Comparison of ENCODE assay signal across 30 cellular contexts in genomic region chr6:108477034-108477433, GRCh38.
A peak's percentile ranks its signal among the peaks of the same experiment; 100 is the strongest.
DNase-seq lines count a peak whose midpoint lies in the region; ATAC-seq and TF ChIP-seq lines count a peak whose summit lies in the region.
"Had no signal": no experiment of that assay in that cellular context is flagged by ENCODE, and none has a peak within 500 bp of the region (broad histone marks: within the 10 kb centered on the region; RNA-seq: fewer than 3 reads in every experiment).

No MANE protein-coding gene starts in this region.

- peak overlapping the region; percentile 59 for H3K27ac ChIP-seq in VCaP
- H3K27ac ChIP-seq: 22Rv1, ascending aorta, C4-2B, cardiac muscle cell, coronary artery, right atrium auricular region had no signal

- peaks cover 17% of the 10 kb centered on the region for H3K4me1 ChIP-seq in neuron (ENCODE audit: insufficient read depth, low read length)
- H3K4me1 ChIP-seq: ascending aorta, right atrium auricular region had no signal

- TF ChIP-seq CTCF in VCaP (conservative IDR thresholded peaks at IDR 0.05), result no peak

- H3K27me3 ChIP-seq in neuron (ENCODE audit: insufficient read depth, low read length), result no peaks in the 10 kb centered on the region
- H3K27me3 ChIP-seq: ascending aorta, cardiac muscle cell, right atrium auricular region had no signal

- no peaks in the 10 kb centered on the region for H3K9me3 Mint-ChIP-seq in effector memory CD8-positive, alpha-beta T cell
- H3K9me3 Mint-ChIP-seq: H9, nephron progenitor cell had no signal

- no peak for ATAC-seq in effector memory CD8-positive, alpha-beta T cell (replicated peaks)
- ATAC-seq: left colon, SK-N-SH treated with all-trans-retinoic acid at 6 μM for 48 hours, T-helper 17 cell had no signal

- no peak overlapping the region for H3K4me3 ChIP-seq in neuron (ENCODE audit: low read length)
- H3K4me3 ChIP-seq: ascending aorta, cardiac muscle cell, coronary artery, right atrium auricular region had no signal

- H3K9me3 ChIP-seq in neuron (ENCODE audit: low read length), result peaks cover 2% of the 10 kb centered on the region
- H3K9me3 ChIP-seq: ascending aorta, right atrium auricular region had no signal

- DNase-seq in DMS53 (lab: John Stamatoyannopoulos, UW), result peak; percentile 14
- DNase-seq in DMS53 treated with DMSO at 0.1 percent for 48 hours (lab: John Stamatoyannopoulos, UW; ENCODE audit: unreplicated experiment), result no peak
- DNase-seq in NCI-H1436 treated with DMSO at 0.1 percent for 48 hours (lab: John Stamatoyannopoulos, UW), result peak; percentile 58
- no peak for DNase-seq in GDM1 (lab: John Stamatoyannopoulos, UW)
- DNase-seq in effector memory CD8-positive, alpha-beta T cell, result no peak
- DNase-seq in HuH-7.5 (ENCODE audit: low spot score), result no peak
- DNase-seq: activated CD4-positive, alpha-beta T cell treated with anti-CD3 and anti-CD28 coated beads, Interleukin-2, amount 50 U/mL, for 4 hours; activated gamma-delta T cell treated with Interleukin-2 at 50 U/mL for 16 hours; activated naive CD8-positive, alpha-beta T cell treated with anti-CD3 and anti-CD28 coated beads, Interleukin-2, amount 10 ng/mL, durations not matched to agents 7 days and 5 days; activated T-cell treated with anti-CD3 and anti-CD28 coated beads, Interleukin-2, amount 50 U/mL, for 48 hours; Calu3; effector memory CD4-positive, alpha-beta T cell; erythroblast; H9; left colon; NCI-H446; nephron progenitor cell; OCI-M1; stimulated activated CD4-positive, alpha-beta T cell treated with anti-CD3 and anti-CD28 coated beads, Interleukin-1b, Interleukin-23, amount 100 ng/mL, for 48 hours; stimulated activated naive CD4-positive, alpha-beta T cell treated with Interleukin-2 at 50 U/mL for 16 hours; T-helper 17 cell had no signal

- H3K27me3 Mint-ChIP-seq in effector memory CD8-positive, alpha-beta T cell, result peaks cover 0 to 5% of the 10 kb centered on the region in 2 donors
- H3K27me3 Mint-ChIP-seq: T-helper 17 cell had no signal

- H3K4me3 Mint-ChIP-seq in effector memory CD8-positive, alpha-beta T cell, result no peak overlapping the region
- H3K4me3 Mint-ChIP-seq: activated naive CD8-positive, alpha-beta T cell treated with anti-CD3 and anti-CD28 coated beads, Interleukin-2, amount 10 ng/mL, durations not matched to agents 7 days and 5 days; H9; nephron progenitor cell; T-helper 17 cell had no signal

- H3K4me1 Mint-ChIP-seq in effector memory CD8-positive, alpha-beta T cell (ENCODE audit: low read depth in 2 of 2), result peaks cover 0 to 2% of the 10 kb centered on the region in 2 donors
- H3K4me1 Mint-ChIP-seq: activated naive CD8-positive, alpha-beta T cell treated with anti-CD3 and anti-CD28 coated beads, Interleukin-2, amount 10 ng/mL, durations not matched to agents 7 days and 5 days; nephron progenitor cell; T-helper 17 cell had no signal

- no peaks in the 10 kb centered on the region for H3K36me3 ChIP-seq in neuron (ENCODE audit: insufficient read depth, low read length)
- H3K36me3 ChIP-seq: cardiac muscle cell, right atrium auricular region had no signal

- H3K27ac Mint-ChIP-seq in effector memory CD8-positive, alpha-beta T cell, result no peak overlapping the region
- H3K27ac Mint-ChIP-seq: activated naive CD8-positive, alpha-beta T cell treated with anti-CD3 and anti-CD28 coated beads, Interleukin-2, amount 10 ng/mL, durations not matched to agents 7 days and 5 days; H9; nephron progenitor cell; T-helper 17 cell had no signal

- H3K36me3 Mint-ChIP-seq in effector memory CD8-positive, alpha-beta T cell (ENCODE audit: insufficient read depth), result no peaks in the 10 kb centered on the region

- peak overlapping the region; percentile 2 for H2AFZ ChIP-seq in neuron (ENCODE audit: low read depth, low read length)

Comparison
In these comparisons a context has a peak if more than half of its experiments do, and no peak if none do; other contexts are left out.
1. DNase-seq: peak in DMS53 (single experiment) and NCI-H1436 treated with DMSO at 0.1 percent for 48 hours (single experiment); none in DMS53 treated with DMSO at 0.1 percent for 48 hours (single experiment), GDM1 (single experiment), effector memory CD8-positive, alpha-beta T cell (0 of 3) and HuH-7.5 (single experiment).